In the genomic region with DNA sequence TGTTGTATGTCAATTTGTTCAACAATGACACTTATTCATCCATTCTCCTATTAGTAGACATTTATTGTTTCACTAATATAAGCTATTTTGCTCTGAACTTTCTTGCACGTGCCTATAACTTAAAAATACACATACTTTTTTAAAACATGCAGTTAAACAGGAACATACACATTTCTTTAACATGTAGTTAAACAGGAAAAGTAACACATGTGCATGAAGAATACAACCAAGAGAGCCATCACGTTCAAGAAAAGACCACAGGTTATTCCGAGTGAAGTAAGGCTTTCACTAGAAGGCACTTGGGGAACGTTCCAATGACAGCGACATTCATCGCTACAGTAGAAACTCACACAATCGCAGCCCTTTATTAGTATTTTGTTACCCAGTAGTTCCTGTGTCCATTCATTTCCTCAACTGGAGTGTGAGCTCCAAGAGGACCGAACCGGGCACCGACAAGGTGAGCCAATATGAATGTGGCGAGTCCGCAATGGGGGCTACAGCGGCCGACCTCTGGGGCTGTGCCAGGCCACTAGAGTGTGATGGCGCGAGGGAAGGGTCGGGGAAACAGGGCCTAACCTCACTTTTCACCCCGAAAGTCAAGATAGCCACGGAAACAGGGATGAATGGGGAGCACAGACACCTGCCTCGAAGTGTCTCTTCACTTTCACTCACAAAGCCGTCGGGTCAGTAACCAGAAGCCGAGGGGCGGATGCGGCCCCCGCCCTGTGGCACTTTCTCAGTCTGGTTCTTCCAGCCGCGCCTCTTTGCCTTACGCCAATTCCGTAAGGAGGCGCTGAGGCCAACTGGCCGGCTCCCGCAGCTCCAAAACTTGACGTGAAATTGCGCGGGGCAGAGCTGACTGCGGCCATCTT, we compare ENCODE assay signal across 8 cellular contexts. TPM values are rescaled to one million over a fixed set of nuclear protein-coding genes. Genes with fewer than 3 reads are reported as not detected.
A peak's percentile ranks its signal among the peaks of the same experiment; 100 is the strongest.
DNase-seq lines count a peak whose midpoint lies in the region; ATAC-seq and TF ChIP-seq lines count a peak whose summit lies in the region.

No MANE protein-coding gene starts in this region.

- ATAC-seq in RWPE2 (ENCODE audit: low read depth) (peak; percentile 56), gastroesophageal sphincter (peak; percentile 78)

- H3K4me3 ChIP-seq in HAP-1 = peak overlapping the region; percentile 86
- peak overlapping the region; percentile 95 for H3K4me3 ChIP-seq in RWPE2 (ENCODE audit: severe bottlenecking)
- H3K4me3 ChIP-seq in gastroesophageal sphincter = peak overlapping the region; percentile 50 to 84
- peak overlapping the region; percentile 90 to 92 for H3K4me3 ChIP-seq in neutrophil (ENCODE audit: low read depth in 1 of 2, low read length in 1 of 2)

- no peak for TF ChIP-seq POLR2A in gastroesophageal sphincter (IDR thresholded peaks at IDR 0.05)

- in situ Hi-C loops in HAP-1 (cut with MboI; ENCODE audit: low sequenced_read_pairs) = no loop called here

- H3K9me3 ChIP-seq in HAP-1 = no peaks in the 10 kb centered on the region
- no peaks in the 10 kb centered on the region for H3K9me3 ChIP-seq in RWPE2 (ENCODE audit: severe bottlenecking)
- no peaks in the 10 kb centered on the region for H3K9me3 ChIP-seq in gastroesophageal sphincter
- no peaks in the 10 kb centered on the region for H3K9me3 ChIP-seq in neutrophil

- TF ChIP-seq CTCF in RWPE2 (IDR thresholded peaks at IDR 0.05; ENCODE audit: poor library complexity, severe bottlenecking) (no peak), gastroesophageal sphincter (IDR thresholded peaks at IDR 0.05) (no peak), neutrophil (IDR thresholded peaks at IDR 0.05) (no peak)

- TF ChIP-seq EP300 in gastroesophageal sphincter (IDR thresholded peaks at IDR 0.05) = no peak

- H3K27me3 ChIP-seq in HAP-1 (ENCODE audit: low read depth) (no peaks in the 10 kb centered on the region), RWPE2 (ENCODE audit: insufficient read depth, poor library complexity, severe bottlenecking) (no peaks in the 10 kb centered on the region), gastroesophageal sphincter (no peaks in the 10 kb centered on the region), neutrophil (no peaks in the 10 kb centered on the region)

- H3K4me1 ChIP-seq in HAP-1 (peaks cover 23% of the 10 kb centered on the region), RWPE2 (ENCODE audit: insufficient read depth, poor library complexity, severe bottlenecking) (peaks cover 17% of the 10 kb centered on the region), gastroesophageal sphincter (peaks cover 0 to 42% (median 13%) of the 10 kb centered on the region in 3 donors), neutrophil (ENCODE audit: control insufficient read depth in 1 of 2, insufficient read depth in 1 of 2, low read depth in 1 of 2, low read length in 1 of 2) (peaks cover 27 to 32% of the 10 kb centered on the region in 2 experiments)

- H3K36me3 ChIP-seq in HAP-1 (replicated peaks) (no peaks in the 10 kb centered on the region), RWPE2 (ENCODE audit: low read depth) (peaks cover 3% of the 10 kb centered on the region; the same call in 1 of the 2 replicates), gastroesophageal sphincter (no peaks in the 10 kb centered on the region), neutrophil (no peaks in the 10 kb centered on the region)

- H3K27ac ChIP-seq in RWPE2 (ENCODE audit: poor library complexity, severe bottlenecking) (peak overlapping the region; percentile 91), gastroesophageal sphincter (peak overlapping the region; percentile 79 to 100 (median 98)), neutrophil (peak overlapping the region; percentile 96), temporal lobe (ENCODE audit: low read depth, low read length) (peak overlapping the region; percentile 97)

- WGBS in gastroesophageal sphincter (ENCODE audit: low coverage in 1 of 2), 2 donors = 1 to 4% methylated on average over 11 to 25 of the region's 37 CpGs

- DNase-seq in GDM1 (lab: John Stamatoyannopoulos, UW) = peak; percentile 87
- peak; percentile 87 to 92 for DNase-seq in HAP-1 (ENCODE audit: low spot score in 2 of 2)
- peak; percentile 88 for DNase-seq in M059J (ENCODE audit: low read depth)
- DNase-seq in RWPE2 (ENCODE audit: low spot score) = peak; percentile 84
- DNase-seq in activated gamma-delta T cell treated with anti-CD3 and anti-CD28 coated beads, Interleukin-2, amount 50 U/mL, for 16 hours (ENCODE audit: low read depth) = peak; percentile 73

RNA-seq across cellular contexts. Expression of a gene that starts 0.8 kb away (rescaled TPM):
- 282 and 361 TPM in 2 replicates for total RNA-seq in M059J (2014; rRNA removed; shearing (Covaris generic))
- total RNA-seq in gastroesophageal sphincter (100 to 1,000 TPM; 267 to 536 (median 334) TPM), temporal lobe (210 TPM)

Comparison
In these comparisons a context has a peak if more than half of its experiments do, and no peak if none do; other contexts are left out.
1. Peak in every context shown above with its lines: DNase-seq, ATAC-seq, H3K4me3 ChIP-seq and H3K27ac ChIP-seq.